ENCODE assay signal across 14 cellular contexts in genomic region chr5:153900703-153901395, GRCh38.
DNase-seq lines count a peak whose midpoint lies in the region; FAIRE-seq and TF ChIP-seq lines count a peak whose summit lies in the region.
"Had no signal": no experiment of that assay in that cellular context is flagged by ENCODE, and none has a peak within 500 bp of the region (broad histone marks: within the 10 kb centered on the region; RNA-seq: fewer than 3 reads in every experiment).

No MANE protein-coding gene starts in this region.

- H2AFZ ChIP-seq in GM23248 = no peak overlapping the region
- H2AFZ ChIP-seq in astrocyte (ENCODE audit: low read depth, low read length) = no peak overlapping the region
- no peak overlapping the region for H2AFZ ChIP-seq in smooth muscle cell (ENCODE audit: low read depth)

- H3F3A ChIP-seq in GM23248 (ENCODE audit: insufficient read depth) (peaks cover 49% of the 10 kb centered on the region), smooth muscle cell (ENCODE audit: low read depth) (no peaks in the 10 kb centered on the region)

- H4K20me1 ChIP-seq in GM23248 (ENCODE audit: insufficient read depth) (no peaks in the 10 kb centered on the region), astrocyte (ENCODE audit: insufficient read depth, low read length) (no peaks in the 10 kb centered on the region), smooth muscle cell (ENCODE audit: low read depth) (no peaks in the 10 kb centered on the region)

- H3K4me1 ChIP-seq in GM23248 (ENCODE audit: insufficient read depth) (peaks cover 57% of the 10 kb centered on the region), astrocyte (ENCODE audit: insufficient read depth, low read length) (peaks cover 20% of the 10 kb centered on the region), smooth muscle cell (ENCODE audit: low read depth) (peaks cover 5% of the 10 kb centered on the region)

- in situ Hi-C loops in GM23248 (cut with MboI) = no loop called here

- no peaks in the 10 kb centered on the region for H3K9me3 ChIP-seq in GM23248 (ENCODE audit: low read depth)
- no peaks in the 10 kb centered on the region for H3K9me3 ChIP-seq in astrocyte (ENCODE audit: insufficient read depth, low read depth, low read length)
- H3K9me3 ChIP-seq in smooth muscle cell (replicated peaks; ENCODE audit: low read depth) = no peaks in the 10 kb centered on the region
- H3K9me3 ChIP-seq: ovary had no signal

- H3K36me3 ChIP-seq in GM23248 (ENCODE audit: low read depth) (no peaks in the 10 kb centered on the region), astrocyte (ENCODE audit: insufficient read depth, low read length) (no peaks in the 10 kb centered on the region), smooth muscle cell (ENCODE audit: low read depth) (no peaks in the 10 kb centered on the region)
- H3K36me3 ChIP-seq: ovary had no signal

- FAIRE-seq in astrocyte (lab: Jason Lieb, UNC) = peak; percentile 90

- peak overlapping the region; percentile 63 for H3K27ac Mint-ChIP-seq in astrocyte (ENCODE audit: unreplicated experiment)

- no peaks in the 10 kb centered on the region for H3K9me3 Mint-ChIP-seq in astrocyte (ENCODE audit: unreplicated experiment)

- H3K79me2 ChIP-seq in GM23248 (ENCODE audit: insufficient read depth) (no peaks in the 10 kb centered on the region), astrocyte (ENCODE audit: insufficient read depth, low read length) (no peaks in the 10 kb centered on the region), smooth muscle cell (ENCODE audit: low read depth) (no peaks in the 10 kb centered on the region)

- no peak overlapping the region for H3K4me3 Mint-ChIP-seq in astrocyte (ENCODE audit: unreplicated experiment)

- peaks cover 3% of the 10 kb centered on the region for H3K27me3 Mint-ChIP-seq in astrocyte (ENCODE audit: low read depth, unreplicated experiment)

- H3K9ac ChIP-seq in GM23248 (peak overlapping the region; percentile 17; the same call in 1 of the 2 replicates), astrocyte (ENCODE audit: low read length) (no peak overlapping the region), smooth muscle cell (ENCODE audit: low read depth) (no peak overlapping the region)

- TF ChIP-seq CTCF in astrocyte (IDR thresholded peaks at IDR 0.05; ENCODE audit: insufficient read depth, low read depth, low read length) (no peak), foreskin fibroblast (IDR thresholded peaks at IDR 0.05; ENCODE audit: low read depth, low read length) (no peak), smooth muscle cell (IDR thresholded peaks at IDR 0.05; ENCODE audit: borderline replicate concordance, insufficient read depth, poor library complexity, severe bottlenecking) (no peak)

- no peaks in the 10 kb centered on the region; the same call in 1 of the 2 replicates for H3K9me2 ChIP-seq in GM23248 (ENCODE audit: insufficient read depth)

- H3K27ac ChIP-seq in GM23248 (peak overlapping the region; percentile 64), astrocyte (ENCODE audit: low read depth, low read length) (peak overlapping the region; percentile 41), smooth muscle cell (ENCODE audit: low read depth) (peak overlapping the region; percentile 45)
- H3K27ac ChIP-seq: ovary had no signal

- DNase-seq in GM23248 (peak; percentile 92), astrocyte (ENCODE audit: low read depth) (peak; percentile 84), foreskin fibroblast (peak; percentile 81 to 91), smooth muscle cell (lab: John Stamatoyannopoulos, UW; ENCODE audit: unreplicated experiment) (no peak), HuH-7.5 (ENCODE audit: low spot score) (no peak), SHP77 (lab: John Stamatoyannopoulos, UW) (no peak), DMS 273 treated with DMSO at 0.1 percent for 48 hours (lab: John Stamatoyannopoulos, UW) (no peak)
- DNase-seq: COR-L47; glutamatergic neuron; GOT3; NCI-H1417; NCI-H526; ovary; stimulated activated naive CD4-positive, alpha-beta T cell treated with Interleukin-2 at 50 U/mL for 16 hours had no signal

- WGBS in GM23248 (ENCODE audit: low coverage in 1 of 2, low lambda C conversion rate in 2 of 2, missing lambda C conversion rate in 2 of 2), 2 experiments = 2 to 3% methylated on average over 3 of the region's 3 CpGs
- 76% methylated on average over 3 of the region's 3 CpGs for WGBS in smooth muscle cell (ENCODE audit: low lambda C conversion rate)

- no peaks in the 10 kb centered on the region for H3K27me3 ChIP-seq in GM23248 (replicated peaks; ENCODE audit: insufficient read depth)
- no peaks in the 10 kb centered on the region for H3K27me3 ChIP-seq in astrocyte (ENCODE audit: insufficient read depth, low read length)
- H3K27me3 ChIP-seq in smooth muscle cell (ENCODE audit: low read depth) = no peaks in the 10 kb centered on the region
- H3K27me3 ChIP-seq: ovary had no signal

- no peaks in the 10 kb centered on the region for H3K36me3 Mint-ChIP-seq in astrocyte (ENCODE audit: low read depth, unreplicated experiment)

- peak overlapping the region; percentile 7; the same call in 1 of the 2 replicates for H3K4me3 ChIP-seq in GM23248
- H3K4me3 ChIP-seq in astrocyte (ENCODE audit: insufficient read depth, low read depth, low read length) = no peak overlapping the region
- H3K4me3 ChIP-seq in foreskin fibroblast (ENCODE audit: low read depth in 1 of 2, low read length in 2 of 2) = no peak overlapping the region
- no peak overlapping the region for H3K4me3 ChIP-seq in smooth muscle cell
- H3K4me3 ChIP-seq: ovary had no signal

- H3K4me1 Mint-ChIP-seq in astrocyte (ENCODE audit: low read depth, unreplicated experiment) = peaks cover 29% of the 10 kb centered on the region

- H3K4me2 ChIP-seq in GM23248 (ENCODE audit: unreplicated experiment) (peak overlapping the region; percentile 63), astrocyte (ENCODE audit: low read length) (peak overlapping the region; percentile 36), smooth muscle cell (peak overlapping the region; percentile 44)

Comparison
In these comparisons a context has a peak if more than half of its experiments do, and no peak if none do; other contexts are left out.
1. DNase-seq: peak in GM23248 (single experiment), astrocyte (single experiment) and foreskin fibroblast (2 of 2); none in smooth muscle cell (single experiment), HuH-7.5 (single experiment), SHP77 (0 of 2) and DMS 273 treated with DMSO at 0.1 percent for 48 hours (single experiment).
2. Peak in every context shown above with its lines, with median percentiles within 50 percentile points of each other: H3K27ac ChIP-seq and H3K4me2 ChIP-seq.